8 cellular contexts compared by ENCODE assay signal in genomic region chr6:45377555-45378323, GRCh38. TPM values are rescaled to one million over a fixed set of nuclear protein-coding genes. Genes with fewer than 3 reads are reported as not detected.
DNase-seq lines count a peak whose midpoint lies in the region; ATAC-seq and TF ChIP-seq lines count a peak whose summit lies in the region.

Gene SUPT3H (minus strand): TSS chr6:45377934.

- DNase-seq in H4 (ENCODE audit: low spot score) (peak; percentile 94), LNCaP clone FGC (ENCODE audit: low read depth) (peak; percentile 60), activated gamma-delta T cell treated with Interleukin-2 at 50 U/mL for 16 hours (peak; percentile 89), foreskin keratinocyte (peak; percentile 74 to 84), stromal cell of bone marrow (ENCODE audit: low read depth) (peak; percentile 80)

- peak; percentile 27; the same call in 1 of the 2 replicates for TF ChIP-seq CTCF in LNCaP clone FGC (IDR thresholded peaks at IDR 0.05; ENCODE audit: control insufficient read depth, extremely low read depth, insufficient read depth)
- peak; percentile 52 for TF ChIP-seq CTCF in foreskin keratinocyte (conservative IDR thresholded peaks at IDR 0.05)

- H3K4me1 ChIP-seq in ES-I3 (ENCODE audit: insufficient read depth, low read length) = peaks cover 2% of the 10 kb centered on the region; the same call in 1 of the 2 replicates
- H3K4me1 ChIP-seq in foreskin keratinocyte = peaks cover 16% of the 10 kb centered on the region
- H3K4me1 ChIP-seq in neuron (ENCODE audit: insufficient read depth, low read length) = peaks cover 12% of the 10 kb centered on the region

- peak within 1 kb of the TSS; percentile 90 for H3K27ac ChIP-seq in foreskin keratinocyte

- H3K9me3 ChIP-seq in ES-I3 (ENCODE audit: control insufficient read depth, insufficient read depth, low read length) (no peaks in the 10 kb centered on the region), neuron (ENCODE audit: low read length) (no peaks in the 10 kb centered on the region)

- TF ChIP-seq POLR2A in Raji (IDR thresholded peaks at IDR 0.05; ENCODE audit: insufficient read depth, low read depth, low read length) = peak; percentile 75

- peak within 1 kb of the TSS; percentile 68 for H3K9ac ChIP-seq in ES-I3 (ENCODE audit: low read depth, low read length)

- H3K27me3 ChIP-seq in foreskin keratinocyte (no peaks in the 10 kb centered on the region), neuron (ENCODE audit: insufficient read depth, low read length) (no peaks in the 10 kb centered on the region)

- peak within 1 kb of the TSS; percentile 78 for H3K4me3 ChIP-seq in LNCaP clone FGC (ENCODE audit: low read depth, low read length)
- H3K4me3 ChIP-seq in neuron (ENCODE audit: low read length) = peak within 1 kb of the TSS; percentile 63

- peak; percentile 92 for ATAC-seq in foreskin keratinocyte

- H2AFZ ChIP-seq in neuron (ENCODE audit: low read depth, low read length) = peak within 1 kb of the TSS; percentile 86

- H3K36me3 ChIP-seq in ES-I3 (ENCODE audit: insufficient read depth, low read length) (no peaks in the 10 kb centered on the region), neuron (ENCODE audit: insufficient read depth, low read length) (no peaks in the 10 kb centered on the region)

RNA-seq across cellular contexts. Expression of gene SUPT3H, which starts in this region (rescaled TPM):
- 5.9 and 7.5 TPM in 2 replicates for total RNA-seq in H4 (2014; rRNA removed; shearing (Covaris generic))
- 5.0 and 6.9 TPM in 2 replicates for total RNA-seq in foreskin keratinocyte
- 9.0 and 10.7 TPM in 2 replicates for polyA plus RNA-seq in foreskin keratinocyte

Comparison
In these comparisons a context has a peak if more than half of its experiments do, and no peak if none do; other contexts are left out.
1. Peak in every context shown above with its lines: DNase-seq, ATAC-seq, H3K4me3 ChIP-seq and H3K27ac ChIP-seq.